ENCODE assay signal across 8 cellular contexts in genomic region chr7:151168022-151168786, GRCh38. TPM values are rescaled to one million over a fixed set of nuclear protein-coding genes. Genes with fewer than 3 reads are reported as not detected.
DNase-seq lines count a peak whose midpoint lies in the region; ATAC-seq and TF ChIP-seq lines count a peak whose summit lies in the region.

No MANE protein-coding gene starts in this region.

- ATAC-seq in GM19372 (IDR thresholded peaks at IDR 0.05; ENCODE audit: low read depth, unreplicated experiment) (peak; percentile 66), GM19324 (IDR thresholded peaks at IDR 0.05; ENCODE audit: low FRiP score, unreplicated experiment) (no peak)
- peak; percentile 86 to 87 for ATAC-seq in activated T-cell treated with anti-CD3 and anti-CD28 coated beads, Interleukin-2, amount 50 U/mL, for 4 hours

- H3K27me3 ChIP-seq in ACC112 (ENCODE audit: insufficient read depth, low read length) (peaks cover 75% of the 10 kb centered on the region), prostate gland (replicated peaks; ENCODE audit: insufficient read depth) (no peaks in the 10 kb centered on the region)

- H2AFZ ChIP-seq in ACC112 (ENCODE audit: low read length, unreplicated experiment) = no peak overlapping the region

- peak; percentile 35 for DNase-seq in NCI-H2227 treated with DMSO at 0.1 percent for 48 hours (lab: John Stamatoyannopoulos, UW)
- DNase-seq in activated T-cell treated with anti-CD3 and anti-CD28 coated beads, Interleukin-2, amount 50 U/mL, for 4 hours = peak; percentile 52
- DNase-seq in foreskin fibroblast = no peak
- no peak for DNase-seq in prostate gland (ENCODE audit: low spot score)
- no peak for DNase-seq in NCI-H2107 treated with DMSO at 0.1 percent for 48 hours (lab: John Stamatoyannopoulos, UW; ENCODE audit: unreplicated experiment)

- H3K9me3 Mint-ChIP-seq in activated T-cell treated with anti-CD3 and anti-CD28 coated beads, Interleukin-2, amount 50 U/mL, for 4 hours = no peaks in the 10 kb centered on the region

- H3K4me3 ChIP-seq in ACC112 (ENCODE audit: low read depth, low read length) (peak overlapping the region; percentile 57), foreskin fibroblast (ENCODE audit: low read depth in 1 of 2, low read length in 2 of 2) (peak overlapping the region in 1 of 2 donors; percentile 1), prostate gland (peak overlapping the region; percentile 24 to 38)

- WGBS in prostate gland = 3% methylated on average over 48 of the region's 51 CpGs

- H3K79me2 ChIP-seq in ACC112 (ENCODE audit: control insufficient read depth, insufficient read depth, low read length, unreplicated experiment) = no peaks in the 10 kb centered on the region

- H3K4me1 ChIP-seq in ACC112 (ENCODE audit: control insufficient read depth, insufficient read depth, low read length, unreplicated experiment) (no peaks in the 10 kb centered on the region), prostate gland (replicated peaks) (no peaks in the 10 kb centered on the region)

- H3K27me3 Mint-ChIP-seq in activated T-cell treated with anti-CD3 and anti-CD28 coated beads, Interleukin-2, amount 50 U/mL, for 4 hours (ENCODE audit: low read depth) = peaks cover 33% of the 10 kb centered on the region

- TF ChIP-seq CTCF in foreskin fibroblast (IDR thresholded peaks at IDR 0.05; ENCODE audit: low read depth, low read length) (peak; percentile 36), prostate gland (IDR thresholded peaks at IDR 0.05) (peak; percentile 27 to 52 (median 36))

- peak overlapping the region; percentile 62 for H3K4me3 Mint-ChIP-seq in activated T-cell treated with anti-CD3 and anti-CD28 coated beads, Interleukin-2, amount 50 U/mL, for 4 hours

- H3K27ac ChIP-seq in ACC112 (ENCODE audit: low read depth, low read length) = no peak overlapping the region
- no peak overlapping the region for H3K27ac ChIP-seq in prostate gland

- H3K9me3 ChIP-seq in prostate gland = no peaks in the 10 kb centered on the region

- H3K4me1 Mint-ChIP-seq in activated T-cell treated with anti-CD3 and anti-CD28 coated beads, Interleukin-2, amount 50 U/mL, for 4 hours (ENCODE audit: low read depth) = peaks cover 13% of the 10 kb centered on the region

- intact Hi-C loops in prostate gland (cut with DNase I) = no loop called here

- TF ChIP-seq POLR2A in prostate gland (IDR thresholded peaks at IDR 0.05) = no peak

- H3K36me3 Mint-ChIP-seq in activated T-cell treated with anti-CD3 and anti-CD28 coated beads, Interleukin-2, amount 50 U/mL, for 4 hours (ENCODE audit: insufficient read depth) = no peaks in the 10 kb centered on the region

- H3K36me3 ChIP-seq in ACC112 (ENCODE audit: insufficient read depth, low read length) (no peaks in the 10 kb centered on the region), prostate gland (no peaks in the 10 kb centered on the region)

RNA-seq across cellular contexts. Expression of gene GBX1, which starts 0.7 kb away (rescaled TPM):
- not detected for total RNA-seq in activated T-cell treated with anti-CD3 and anti-CD28 coated beads, Interleukin-2, amount 50 U/mL, for 4 hours
- total RNA-seq in prostate gland = not detected

RNA-seq across cellular contexts. Expression of gene ASB10, which starts 18.8 kb away (rescaled TPM):
- not detected for total RNA-seq in activated T-cell treated with anti-CD3 and anti-CD28 coated beads, Interleukin-2, amount 50 U/mL, for 4 hours
- not detected for total RNA-seq in prostate gland

RNA-seq across cellular contexts. Expression of gene H2BK1, which starts 42.1 kb away (rescaled TPM):
- total RNA-seq in activated T-cell treated with anti-CD3 and anti-CD28 coated beads, Interleukin-2, amount 50 U/mL, for 4 hours = not detected
- 1 to 10 TPM in 1 of 2 donors, not detected in 1; 3.0 TPM for total RNA-seq in prostate gland

RNA-seq across cellular contexts. Expression of gene ABCF2, which starts 58.8 kb away (rescaled TPM):
- 100 to 1,000 TPM; 144 to 151 (median 146) TPM for total RNA-seq in activated T-cell treated with anti-CD3 and anti-CD28 coated beads, Interleukin-2, amount 50 U/mL, for 4 hours
- 10 to 100 TPM; 23.3 to 33.3 TPM for total RNA-seq in prostate gland

Comparison
In these comparisons a context has a peak if more than half of its experiments do, and no peak if none do; other contexts are left out.
1. DNase-seq: peak in NCI-H2227 treated with DMSO at 0.1 percent for 48 hours (single experiment) and activated T-cell treated with anti-CD3 and anti-CD28 coated beads, Interleukin-2, amount 50 U/mL, for 4 hours (single experiment); none in foreskin fibroblast (0 of 2), prostate gland (single experiment) and NCI-H2107 treated with DMSO at 0.1 percent for 48 hours (single experiment).